11 cellular contexts compared by ENCODE assay signal in genomic region chr3:71695000-71695482, GRCh38. TPM values are rescaled to one million over a fixed set of nuclear protein-coding genes. Genes with fewer than 3 reads are reported as not detected.
DNase-seq lines count a peak whose midpoint lies in the region.
"Had no signal": no experiment of that assay in that cellular context is flagged by ENCODE, and none has a peak within 500 bp of the region (broad histone marks: within the 10 kb centered on the region; RNA-seq: fewer than 3 reads in every experiment).

No MANE protein-coding gene starts in this region.

- H3K36me3 Mint-ChIP-seq in activated naive CD8-positive, alpha-beta T cell treated with anti-CD3 and anti-CD28 coated beads for 36 hours = peaks cover 15% of the 10 kb centered on the region

- H3K4me3 Mint-ChIP-seq in activated naive CD8-positive, alpha-beta T cell treated with anti-CD3 and anti-CD28 coated beads for 36 hours = no peak overlapping the region

- DNase-seq in COLO829 (ENCODE audit: low spot score) = peak; percentile 74
- DNase-seq in astrocyte of the hippocampus (ENCODE audit: low read depth, low spot score) = peak; percentile 38
- peak; percentile 18 for DNase-seq in left kidney (ENCODE audit: low read depth, low spot score)
- peak; percentile 79 for DNase-seq in putamen (ENCODE audit: low spot score)
- no peak for DNase-seq in HPDE6-E6E7 (ENCODE audit: extremely low spot score)
- DNase-seq in GDM1 (lab: John Stamatoyannopoulos, UW) = no peak
- DNase-seq in activated naive CD8-positive, alpha-beta T cell treated with anti-CD3 and anti-CD28 coated beads for 36 hours = no peak
- DNase-seq in stimulated activated CD4-positive, alpha-beta T cell treated with anti-CD3 and anti-CD28 coated beads, Interleukin-4, amount 100 ng/mL, for 1 hour = no peak
- DNase-seq: DMS79, NCI-H1436, SJCRH30 had no signal

- H3K4me1 Mint-ChIP-seq in activated naive CD8-positive, alpha-beta T cell treated with anti-CD3 and anti-CD28 coated beads for 36 hours = peaks cover 2% of the 10 kb centered on the region

- no peak overlapping the region for H3K27ac Mint-ChIP-seq in activated naive CD8-positive, alpha-beta T cell treated with anti-CD3 and anti-CD28 coated beads for 36 hours

- H3K9me3 Mint-ChIP-seq in activated naive CD8-positive, alpha-beta T cell treated with anti-CD3 and anti-CD28 coated beads for 36 hours = no peaks in the 10 kb centered on the region

- H3K27me3 Mint-ChIP-seq in activated naive CD8-positive, alpha-beta T cell treated with anti-CD3 and anti-CD28 coated beads for 36 hours = no peaks in the 10 kb centered on the region

RNA-seq across cellular contexts. Expression of gene EIF4E3, which starts 30.2 kb away (rescaled TPM):
- total RNA-seq in activated naive CD8-positive, alpha-beta T cell treated with anti-CD3 and anti-CD28 coated beads for 36 hours = 10 to 100 TPM; 24.9 to 26.1 TPM

RNA-seq across cellular contexts. Expression of gene GPR27, which starts 58.6 kb away (rescaled TPM):
- under 1 TPM; 0.68 to 0.91 TPM for total RNA-seq in activated naive CD8-positive, alpha-beta T cell treated with anti-CD3 and anti-CD28 coated beads for 36 hours
- total RNA-seq: SJCRH30 had no signal

Comparison
In these comparisons a context has a peak if more than half of its experiments do, and no peak if none do; other contexts are left out.
1. DNase-seq: peak in COLO829 (single experiment), astrocyte of the hippocampus (single experiment), left kidney (single experiment) and putamen (single experiment); none in HPDE6-E6E7 (single experiment), GDM1 (single experiment), activated naive CD8-positive, alpha-beta T cell treated with anti-CD3 and anti-CD28 coated beads for 36 hours (single experiment) and stimulated activated CD4-positive, alpha-beta T cell treated with anti-CD3 and anti-CD28 coated beads, Interleukin-4, amount 100 ng/mL, for 1 hour (single experiment).